Comparison of ENCODE assay signal across 11 cellular contexts in genomic region chr1:194445244-194445643, GRCh38.
"Had no signal": no experiment of that assay in that cellular context is flagged by ENCODE, and none has a peak within 500 bp of the region (broad histone marks: within the 10 kb centered on the region; RNA-seq: fewer than 3 reads in every experiment).

No MANE protein-coding gene starts in this region.

- H3K4me2 ChIP-seq: GM23338 had no signal

- DNase-seq: GM23248, GOT3, H7, H9, HCEC 1CT, HFFc6 had no signal

- H3K9ac ChIP-seq: GM23248 had no signal

- FAIRE-seq: H1, H54 had no signal

- ATAC-seq: GM23338, HCT116 had no signal

- H2AFZ ChIP-seq: GM23248, GM23338 had no signal

- H3K27ac Mint-ChIP-seq: GM23338, HFFc6 had no signal

- H3K9me3 ChIP-seq: HAP-1 had no signal

- H3K4me1 ChIP-seq: HAP-1 had no signal

- H3K4me3 ChIP-seq: GM23248, GM23338, HAP-1 had no signal

- H3K27ac ChIP-seq: GM23248 had no signal

- H3K4me3 Mint-ChIP-seq: GM23338, H9, HFFc6 had no signal

- H3K36me3 ChIP-seq: HAP-1 had no signal

- H3K9me3 Mint-ChIP-seq: GM23338, HFFc6 had no signal
